ENCODE assay signal across 1 cellular context in the genomic region with DNA sequence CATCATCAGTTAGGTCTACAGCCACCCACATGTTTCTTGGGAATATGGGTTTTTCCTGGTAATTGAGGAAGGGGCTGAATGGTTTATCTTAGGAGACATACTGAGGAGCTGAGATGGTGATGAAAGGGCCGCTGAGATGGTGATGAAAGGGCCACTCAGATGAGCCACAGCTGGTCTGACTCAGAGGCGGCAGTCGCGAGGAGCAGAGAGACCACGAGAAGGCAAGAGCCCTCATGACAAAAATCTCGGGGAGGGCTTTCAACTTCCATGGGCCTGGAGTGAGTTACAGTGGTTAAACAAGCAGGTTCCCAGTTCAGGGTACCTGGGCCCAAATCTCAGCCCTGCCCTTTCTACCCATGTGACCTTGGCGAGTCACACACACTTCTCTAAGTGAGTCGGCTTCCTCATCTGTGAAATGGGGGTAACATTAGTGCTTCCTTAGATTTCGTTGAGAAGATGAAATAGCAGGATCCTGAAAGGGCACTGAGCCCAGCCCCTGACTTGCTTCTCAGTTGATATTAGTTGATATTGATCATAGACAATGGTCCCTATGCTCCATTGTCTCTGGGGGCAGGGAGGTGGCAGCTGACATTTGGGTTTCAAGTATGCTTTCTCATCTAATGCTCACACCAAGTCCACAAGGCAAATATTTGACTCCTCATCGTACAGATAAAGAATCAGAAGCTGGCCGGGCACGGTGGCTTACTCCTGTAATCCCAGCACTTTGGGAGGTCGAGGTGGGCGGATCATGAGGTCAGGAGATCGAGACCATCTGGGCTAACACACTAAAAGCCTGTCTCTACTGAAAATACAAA.
TF ChIP-seq lines count a peak whose summit lies in the region.

No MANE protein-coding gene starts in this region.

TF ChIP-seq in HepG2, 621 proteins besides CTCF, POLR2A, EP300 and RAD21:
- TF ChIP-seq CAMTA2 (CRISPR knock-in tag; IDR thresholded peaks at IDR 0.05; ENCODE audit: borderline replicate concordance) (no peak), RELA (CRISPR knock-in tag; IDR thresholded peaks at IDR 0.05) (no peak), ESRRA (CRISPR knock-in tag; IDR thresholded peaks at IDR 0.05; ENCODE audit: low read depth) (no peak), ZNF629 (CRISPR knock-in tag; conservative IDR thresholded peaks at IDR 0.05) (peak; percentile 71), FOXA1 (IDR thresholded peaks at IDR 0.05) (no peak), FOXA1 (CRISPR knock-in tag; IDR thresholded peaks at IDR 0.05) (0 out of 2 replicates have a peak, but pooled peaks have one; percentile 44)
- TF ChIP-seq, protein P1, sequence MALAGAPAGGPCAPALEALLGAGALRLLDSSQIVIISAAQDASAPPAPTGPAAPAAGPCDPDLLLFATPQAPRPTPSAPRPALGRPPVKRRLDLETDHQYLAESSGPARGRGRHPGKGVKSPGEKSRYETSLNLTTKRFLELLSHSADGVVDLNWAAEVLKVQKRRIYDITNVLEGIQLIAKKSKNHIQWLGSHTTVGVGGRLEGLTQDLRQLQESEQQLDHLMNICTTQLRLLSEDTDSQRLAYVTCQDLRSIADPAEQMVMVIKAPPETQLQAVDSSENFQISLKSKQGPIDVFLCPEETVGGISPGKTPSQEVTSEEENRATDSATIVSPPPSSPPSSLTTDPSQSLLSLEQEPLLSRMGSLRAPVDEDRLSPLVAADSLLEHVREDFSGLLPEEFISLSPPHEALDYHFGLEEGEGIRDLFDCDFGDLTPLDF (CRISPR knock-in tag; IDR thresholded peaks at IDR 0.05): no peak
